In the genomic region with DNA sequence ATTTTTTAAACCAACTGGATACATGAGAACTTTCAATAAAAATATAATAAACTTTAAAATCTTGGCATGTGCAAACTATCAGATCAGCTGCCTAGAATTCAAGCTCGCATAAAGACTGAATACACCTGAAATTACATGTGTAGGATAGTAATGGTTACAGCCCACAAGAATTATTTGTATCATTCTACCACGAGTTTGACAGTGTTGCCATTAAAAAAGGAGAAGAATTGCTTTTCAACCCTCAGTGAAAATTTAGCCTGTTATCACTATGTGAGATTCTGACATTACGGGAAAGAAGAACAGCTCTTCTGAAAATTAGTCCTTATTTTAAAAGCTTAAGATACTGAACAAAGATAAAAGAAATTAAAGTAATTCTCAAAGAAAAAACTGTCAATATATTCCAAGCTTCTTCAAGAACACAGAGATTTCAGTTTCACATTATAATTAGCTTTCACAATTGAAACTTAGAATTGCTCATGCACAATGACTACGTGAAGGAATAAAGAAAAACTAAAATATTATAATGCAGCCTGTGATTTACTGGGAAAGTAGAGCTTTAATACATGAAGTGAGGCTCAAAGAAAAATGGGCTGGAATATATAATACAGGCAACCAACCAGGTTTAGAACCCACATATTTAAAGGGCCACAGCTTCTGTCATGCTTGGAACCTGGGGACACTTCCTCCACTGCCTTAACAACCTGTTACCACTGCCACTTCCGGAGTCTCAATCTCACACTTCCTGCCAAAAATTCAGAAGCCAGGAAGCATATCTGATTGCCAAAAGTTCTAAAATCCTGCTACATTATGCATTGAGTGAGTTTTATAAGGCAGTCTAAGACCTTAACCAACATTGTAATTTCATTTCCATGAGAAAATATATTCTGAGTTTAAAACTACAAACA, we compare ENCODE assay signal across 9 cellular contexts. TPM values are rescaled to one million over a fixed set of nuclear protein-coding genes. Genes with fewer than 3 reads are reported as not detected.
A peak's percentile ranks its signal among the peaks of the same experiment; 100 is the strongest.
DNase-seq lines count a peak whose midpoint lies in the region; ATAC-seq, FAIRE-seq and TF ChIP-seq lines count a peak whose summit lies in the region.
"Had no signal": no experiment of that assay in that cellular context is flagged by ENCODE, and none has a peak within 500 bp of the region (broad histone marks: within the 10 kb centered on the region; RNA-seq: fewer than 3 reads in every experiment).

No MANE protein-coding gene starts in this region.

- 77 to 81% methylated on average over 5 of the region's 5 CpGs for WGBS in pancreas, 2 donors

- intact Hi-C loops in pancreas (cut with DNase I): no loop called here

- H3K4me1 ChIP-seq in pancreas: no peaks in the 10 kb centered on the region

- TF ChIP-seq CTCF in pancreas (IDR thresholded peaks at IDR 0.05): no peak
- TF ChIP-seq CTCF in omental fat pad (IDR thresholded peaks at IDR 0.05): no peak

- H3K36me3 ChIP-seq in pancreas: no peaks in the 10 kb centered on the region

- no peaks in the 10 kb centered on the region for H3K27me3 ChIP-seq in pancreas

- no peak overlapping the region for H3K27ac ChIP-seq in pancreas

- ATAC-seq in HG02938 (IDR thresholded peaks at IDR 0.05; ENCODE audit: unreplicated experiment) (peak; percentile 95), pancreas (no peak), omental fat pad (ENCODE audit: low FRiP score) (no peak)

- no peak for FAIRE-seq in pancreas (lab: Jason Lieb, UNC)
- FAIRE-seq: endometrium had no signal

- no peaks in the 10 kb centered on the region for H3K9me3 ChIP-seq in pancreas

- H3K4me3 ChIP-seq in pancreas: no peak overlapping the region

- peak; percentile 2 for DNase-seq in SKM-1 (lab: John Stamatoyannopoulos, UW; ENCODE audit: unreplicated experiment)
- no peak for DNase-seq in SKM-1 treated with dmso at 0.1 percent for 144 hours (lab: John Stamatoyannopoulos, UW; ENCODE audit: unreplicated experiment)
- peak in 3 of 5 experiments; percentile 27 to 89 (median 48) for DNase-seq in T-helper 2 cell
- peak; percentile 26 to 39 for DNase-seq in stimulated activated CD4-positive, alpha-beta T cell treated with anti-CD3 and anti-CD28 coated beads, Interleukin-2, amount 100 ng/mL, for 24 hours
- DNase-seq in pancreas: no peak
- DNase-seq in omental fat pad (ENCODE audit: low spot score): no peak
- DNase-seq in NCI-H1105 (lab: John Stamatoyannopoulos, UW): no peak

RNA-seq across cellular contexts. Expression of gene TPK1, which starts 23.2 kb away (rescaled TPM):
- total RNA-seq in pancreas (1 to 10 TPM; 1.5 to 3.6 (median 2.2) TPM), omental fat pad (10 to 100 TPM in 1 of 4 donors, 1 to 10 TPM in 3; 4.5 to 11.8 (median 8.0) TPM)
- polyA plus RNA-seq in pancreas: 1 to 10 TPM; 1.4 to 2.7 TPM

Comparison
In these comparisons a context has a peak if more than half of its experiments do, and no peak if none do; other contexts are left out.
1. DNase-seq: peak in SKM-1 (single experiment), T-helper 2 cell (3 of 5) and stimulated activated CD4-positive, alpha-beta T cell treated with anti-CD3 and anti-CD28 coated beads, Interleukin-2, amount 100 ng/mL, for 24 hours (2 of 2); none in SKM-1 treated with dmso at 0.1 percent for 144 hours (single experiment), pancreas (0 of 6), omental fat pad (single experiment) and NCI-H1105 (single experiment).